ENCODE assay signal across 11 cellular contexts in genomic region chr10:125820705-125821104, GRCh38. TPM values are rescaled to one million over a fixed set of nuclear protein-coding genes. Genes with fewer than 3 reads are reported as not detected.
DNase-seq lines count a peak whose midpoint lies in the region; ATAC-seq and TF ChIP-seq lines count a peak whose summit lies in the region.
"Had no signal": no experiment of that assay in that cellular context is flagged by ENCODE, and none has a peak within 500 bp of the region (broad histone marks: within the 10 kb centered on the region; RNA-seq: fewer than 3 reads in every experiment).

No MANE protein-coding gene starts in this region.

- H3K27ac ChIP-seq in smooth muscle cell (ENCODE audit: low read depth) = no peak overlapping the region

- H3K9ac ChIP-seq in smooth muscle cell (ENCODE audit: low read depth) = no peak overlapping the region

- H3K9me3 Mint-ChIP-seq in stimulated activated naive CD8-positive, alpha-beta T cell treated with anti-CD3 and anti-CD28 coated beads, Interleukin-15, Interleukin-2, amounts not matched to agents 100 ng/mL and 50 ng/mL, for 24 hours = no peaks in the 10 kb centered on the region
- H3K9me3 Mint-ChIP-seq in stimulated activated naive CD8-positive, alpha-beta T cell treated with anti-CD3 and anti-CD28 coated beads, Interleukin-15, amount 100 ng/mL, for 72 hours = no peaks in the 10 kb centered on the region
- H3K9me3 Mint-ChIP-seq in type B pancreatic cell (no peaks in the 10 kb centered on the region), CD14-positive monocyte (no peaks in the 10 kb centered on the region)

- WGBS in smooth muscle cell (ENCODE audit: low lambda C conversion rate) = 79% methylated on average over 1 of the region's 1 CpG

- intact Hi-C loops in CD14-positive monocyte (cut with micrococcal nuclease) = loop anchor here (5.0 to 10.0 kb wide), 5 partner anchors 77 to 666 kb away; partner anchors contain the start of gene FANK1 (in 1 of the 2)

- no peaks in the 10 kb centered on the region for H3F3A ChIP-seq in smooth muscle cell (ENCODE audit: low read depth)

- H3K27me3 ChIP-seq in smooth muscle cell (ENCODE audit: low read depth) = no peaks in the 10 kb centered on the region

- no peak overlapping the region for H3K4me3 ChIP-seq in smooth muscle cell

- no peaks in the 10 kb centered on the region for H3K9me3 ChIP-seq in smooth muscle cell (replicated peaks; ENCODE audit: low read depth)

- peaks cover 13% of the 10 kb centered on the region for H4K20me1 ChIP-seq in smooth muscle cell (ENCODE audit: low read depth)

- H3K36me3 Mint-ChIP-seq in stimulated activated naive CD8-positive, alpha-beta T cell treated with anti-CD3 and anti-CD28 coated beads, Interleukin-15, Interleukin-2, amounts not matched to agents 100 ng/mL and 50 ng/mL, for 24 hours (ENCODE audit: low read depth) = peaks cover 3% of the 10 kb centered on the region
- H3K36me3 Mint-ChIP-seq in type B pancreatic cell (no peaks in the 10 kb centered on the region), CD14-positive monocyte (peaks cover 2 to 3% of the 10 kb centered on the region in 2 donors)

- H3K36me3 ChIP-seq in smooth muscle cell (ENCODE audit: low read depth) = no peaks in the 10 kb centered on the region

- DNase-seq in stimulated activated naive CD8-positive, alpha-beta T cell treated with anti-CD3 and anti-CD28 coated beads, Interleukin-15, amount 100 ng/mL, for 72 hours = no peak
- DNase-seq in type B pancreatic cell (ENCODE audit: extremely low spot score, unreplicated experiment) = no peak
- no peak for DNase-seq in NCI-H187 treated with DMSO at 0.1 percent for 48 hours (lab: John Stamatoyannopoulos, UW)
- DNase-seq in CD14-positive monocyte (ENCODE audit: low spot score) = no peak
- DNase-seq in smooth muscle cell (lab: John Stamatoyannopoulos, UW; ENCODE audit: unreplicated experiment) = no peak
- DNase-seq: NCI-H2171, substantia nigra had no signal

- H3K4me1 ChIP-seq in smooth muscle cell (ENCODE audit: low read depth) = peaks cover 15% of the 10 kb centered on the region

- H3K4me1 Mint-ChIP-seq in stimulated activated naive CD8-positive, alpha-beta T cell treated with anti-CD3 and anti-CD28 coated beads, Interleukin-15, Interleukin-2, amounts not matched to agents 100 ng/mL and 50 ng/mL, for 24 hours (ENCODE audit: low read depth) = peaks cover 23% of the 10 kb centered on the region
- H3K4me1 Mint-ChIP-seq in stimulated activated naive CD8-positive, alpha-beta T cell treated with anti-CD3 and anti-CD28 coated beads, Interleukin-15, amount 100 ng/mL, for 72 hours = peaks cover 24% of the 10 kb centered on the region
- H3K4me1 Mint-ChIP-seq in type B pancreatic cell (ENCODE audit: unreplicated experiment) = peaks cover 17% of the 10 kb centered on the region
- peaks cover 17% of the 10 kb centered on the region for H3K4me1 Mint-ChIP-seq in CD14-positive monocyte

- H3K4me3 Mint-ChIP-seq in stimulated activated naive CD8-positive, alpha-beta T cell treated with anti-CD3 and anti-CD28 coated beads, Interleukin-15, Interleukin-2, amounts not matched to agents 100 ng/mL and 50 ng/mL, for 24 hours = no peak overlapping the region
- no peak overlapping the region for H3K4me3 Mint-ChIP-seq in stimulated activated naive CD8-positive, alpha-beta T cell treated with anti-CD3 and anti-CD28 coated beads, Interleukin-15, amount 100 ng/mL, for 72 hours
- H3K4me3 Mint-ChIP-seq in type B pancreatic cell (peak overlapping the region; percentile 88), CD14-positive monocyte (no peak overlapping the region)

- ATAC-seq in stimulated activated naive CD8-positive, alpha-beta T cell treated with anti-CD3 and anti-CD28 coated beads, Interleukin-15, amount 100 ng/mL, for 72 hours = no peak
- peak; percentile 67 for ATAC-seq in HG02610 (IDR thresholded peaks at IDR 0.05; ENCODE audit: unreplicated experiment)
- ATAC-seq in HG03469 (IDR thresholded peaks at IDR 0.05; ENCODE audit: unreplicated experiment) = peak; percentile 60
- ATAC-seq: SK-N-SH treated with all-trans-retinoic acid at 6 μM for 48 hours had no signal

- no peaks in the 10 kb centered on the region for H3K27me3 Mint-ChIP-seq in stimulated activated naive CD8-positive, alpha-beta T cell treated with anti-CD3 and anti-CD28 coated beads, Interleukin-15, Interleukin-2, amounts not matched to agents 100 ng/mL and 50 ng/mL, for 24 hours
- H3K27me3 Mint-ChIP-seq in stimulated activated naive CD8-positive, alpha-beta T cell treated with anti-CD3 and anti-CD28 coated beads, Interleukin-15, amount 100 ng/mL, for 72 hours = no peaks in the 10 kb centered on the region
- no peaks in the 10 kb centered on the region for H3K27me3 Mint-ChIP-seq in type B pancreatic cell
- no peaks in the 10 kb centered on the region for H3K27me3 Mint-ChIP-seq in CD14-positive monocyte (ENCODE audit: low read depth in 3 of 3)

- no peak overlapping the region for H2AFZ ChIP-seq in smooth muscle cell (ENCODE audit: low read depth)

- no peak overlapping the region for H3K4me2 ChIP-seq in smooth muscle cell

- no peak for TF ChIP-seq CTCF in type B pancreatic cell (conservative IDR thresholded peaks at IDR 0.05)
- no peak for TF ChIP-seq CTCF in CD14-positive monocyte (IDR thresholded peaks at IDR 0.05)
- no peak for TF ChIP-seq CTCF in smooth muscle cell (IDR thresholded peaks at IDR 0.05; ENCODE audit: borderline replicate concordance, insufficient read depth, poor library complexity, severe bottlenecking)

- H3K79me2 ChIP-seq in smooth muscle cell (ENCODE audit: low read depth) = peaks cover 27% of the 10 kb centered on the region

- peak overlapping the region; percentile 68 for H3K27ac Mint-ChIP-seq in stimulated activated naive CD8-positive, alpha-beta T cell treated with anti-CD3 and anti-CD28 coated beads, Interleukin-15, Interleukin-2, amounts not matched to agents 100 ng/mL and 50 ng/mL, for 24 hours
- peak overlapping the region in 1 of 2 donors; percentile 26 for H3K27ac Mint-ChIP-seq in stimulated activated naive CD8-positive, alpha-beta T cell treated with anti-CD3 and anti-CD28 coated beads, Interleukin-15, amount 100 ng/mL, for 72 hours
- H3K27ac Mint-ChIP-seq in type B pancreatic cell (no peak overlapping the region), CD14-positive monocyte (no peak overlapping the region)

RNA-seq across cellular contexts. Expression of gene UROS, which starts 2.4 kb away (rescaled TPM):
- total RNA-seq in type B pancreatic cell (ENCODE audit: low replicate concordance) = 42.0 and 52.5 TPM in 2 replicates
- 10 to 100 TPM; 39.8 to 42.3 TPM for polyA plus RNA-seq in CD14-positive monocyte
- 43.7 and 61.1 TPM in 2 replicates for total RNA-seq in smooth muscle cell
- polyA plus RNA-seq in smooth muscle cell = 77.5 and 86.7 TPM in 2 replicates

RNA-seq across cellular contexts. Expression of gene BCCIP, which starts 2.6 kb away (rescaled TPM):
- total RNA-seq in type B pancreatic cell (ENCODE audit: low replicate concordance) = 55.9 and 81.5 TPM in 2 replicates
- 10 to 100 TPM; 59.3 to 61.7 TPM for polyA plus RNA-seq in CD14-positive monocyte
- total RNA-seq in smooth muscle cell = 61.8 and 87.5 TPM in 2 replicates
- polyA plus RNA-seq in smooth muscle cell = 55.3 and 56.6 TPM in 2 replicates

RNA-seq across cellular contexts. Expression of gene MMP21, which starts 45.1 kb away (rescaled TPM):
- total RNA-seq in type B pancreatic cell (ENCODE audit: low replicate concordance) (0.31 TPM in 1 of 2 replicates, not detected in the other), smooth muscle cell (not detected in 2 replicates)
- polyA plus RNA-seq in CD14-positive monocyte (not detected), smooth muscle cell (not detected in 2 replicates)
